In genomic region chr6:43627008-43627825, GRCh38 we compare ENCODE assay signal across 8 cellular contexts. TPM values are rescaled to one million over a fixed set of nuclear protein-coding genes. Genes with fewer than 3 reads are reported as not detected.
DNase-seq lines count a peak whose midpoint lies in the region; ATAC-seq and TF ChIP-seq lines count a peak whose summit lies in the region.

No MANE protein-coding gene starts in this region.

- CTCF ChIA-PET in IMR-90 (lab: Yijun Ruan, JAX), result no interaction called here

- no peaks in the 10 kb centered on the region for H3K27me3 ChIP-seq in IMR-90 (ENCODE audit: control insufficient read depth, insufficient read depth, low read length)
- no peaks in the 10 kb centered on the region for H3K27me3 ChIP-seq in esophagus (ENCODE audit: control insufficient read depth in 1 of 2, insufficient read depth in 2 of 2, low read length in 2 of 2)

- peak overlapping the region; percentile 97 for H3K56ac ChIP-seq in IMR-90 (ENCODE audit: extremely low read depth, insufficient read depth, low read length)

- peaks cover 41 to 64% of the 10 kb centered on the region in 2 experiments for H3K79me1 ChIP-seq in IMR-90 (ENCODE audit: low read depth in 1 of 2, low read length in 2 of 2)

- peak overlapping the region; percentile 96 for H3K9ac ChIP-seq in IMR-90 (ENCODE audit: low read depth, low read length)

- POLR2A ChIA-PET in IMR-90 (lab: Charles Lee; ENCODE audit: unreplicated experiment), result interaction anchor here (0.6 kb wide), 1 partner anchor 73 kb away, joined by 3 read pairs; no protein-coding TSS in a partner anchor

- TF ChIP-seq RAD21 in IMR-90 (IDR thresholded peaks at IDR 0.05; ENCODE audit: low read length), result no peak

- H3K4me1 ChIP-seq in IMR-90 (ENCODE audit: control insufficient read depth, insufficient read depth, low read length), result peaks cover 8% of the 10 kb centered on the region
- H3K4me1 ChIP-seq in esophagus (ENCODE audit: control insufficient read depth in 2 of 2, insufficient read depth in 2 of 2, low read length in 1 of 2), result peaks cover 0 to 3% of the 10 kb centered on the region in 2 donors

- peak overlapping the region; percentile 88 for H2BK15ac ChIP-seq in IMR-90 (ENCODE audit: low read depth, low read length)

- peak; percentile 89 for TF ChIP-seq POLR2A in IMR-90 (IDR thresholded peaks at IDR 0.05; ENCODE audit: low read depth, low read length)

- H2BK5ac ChIP-seq in IMR-90 (ENCODE audit: low read depth, low read length, poor library complexity, severe bottlenecking), result peak overlapping the region; percentile 85

- H3K36me3 ChIP-seq in IMR-90 (ENCODE audit: control insufficient read depth, insufficient read depth, low read length), result peaks cover 36% of the 10 kb centered on the region
- peaks cover 10 to 33% of the 10 kb centered on the region in 2 donors for H3K36me3 ChIP-seq in esophagus (ENCODE audit: control insufficient read depth in 2 of 2, insufficient read depth in 2 of 2, low read length in 1 of 2)

- peak overlapping the region; percentile 96 for H3K4me2 ChIP-seq in IMR-90 (ENCODE audit: low read depth, low read length)

- H2AK9ac ChIP-seq in IMR-90 (replicated peaks; ENCODE audit: low read depth, low read length, poor library complexity), result peak overlapping the region; percentile 90

- H2BK120ac ChIP-seq in IMR-90 (ENCODE audit: low read depth, low read length), result peak overlapping the region; percentile 94

- peak overlapping the region; percentile 99 for H2AK5ac ChIP-seq in IMR-90 (ENCODE audit: low read depth, low read length)

- BruUV-seq in IMR-90 (replicated peaks; lab: Mats Ljungman, UMichigan), result no TSS peak

- H3K9me1 ChIP-seq in IMR-90 (ENCODE audit: insufficient read depth, low read length), result peaks cover 27% of the 10 kb centered on the region

- H3K23ac ChIP-seq in IMR-90 (ENCODE audit: low read depth, low read length), result peak overlapping the region; percentile 98

- H3K4ac ChIP-seq in IMR-90 (ENCODE audit: low read depth, low read length), result peak overlapping the region; percentile 98

- no peaks in the 10 kb centered on the region for H4K20me1 ChIP-seq in IMR-90 (ENCODE audit: insufficient read depth, low read length)

- DNase-seq in DMS153 (lab: John Stamatoyannopoulos, UW) (peak; percentile 80), IMR-90 (peak; percentile 99), SW480 (ENCODE audit: low spot score) (peak; percentile 91), myocyte (ENCODE audit: low read depth) (peak; percentile 85), NCI-H524 treated with DMSO at 0.1 percent for 48 hours (lab: John Stamatoyannopoulos, UW) (no peak)
- no peak for DNase-seq in activated CD4-positive, alpha-beta T cell treated with anti-CD3 and anti-CD28 coated beads for 4 hours

- H3K4me3 ChIP-seq in IMR-90 (ENCODE audit: insufficient read depth, low read depth, low read length) (peak overlapping the region; percentile 23; the same call in 1 of the 2 replicates), esophagus (ENCODE audit: low read depth in 1 of 2, low read length in 2 of 2) (peak overlapping the region in 1 of 2 donors; percentile 84)

- WGBS in IMR-90 (ENCODE audit: extremely low coverage in 2 of 2, insufficient read length in 1 of 2), 2 experiments, result no CpG with 5 or more reads among the region's 5 CpGs
- WGBS in esophagus, 2 donors, result 62% methylated on average over 5 of the region's 5 CpGs

- H4K91ac ChIP-seq in IMR-90 (ENCODE audit: insufficient read depth, low read depth, low read length), result peak overlapping the region; percentile 94

- peak overlapping the region; percentile 90 for H3K18ac ChIP-seq in IMR-90 (ENCODE audit: low read depth, low read length)

- H3K27ac ChIP-seq in IMR-90 (ENCODE audit: insufficient read depth, low read length) (peak overlapping the region; percentile 99), esophagus (ENCODE audit: low read depth in 2 of 2, low read length in 1 of 2) (peak overlapping the region; percentile 60 to 94)

- H2AFZ ChIP-seq in IMR-90 (replicated peaks; ENCODE audit: low read length, poor library complexity), result peak overlapping the region; percentile 68

- H2BK20ac ChIP-seq in IMR-90 (ENCODE audit: low read depth, low read length), result peak overlapping the region; percentile 95

- intact Hi-C loops in IMR-90 (cut with micrococcal nuclease), result loop anchor here (5.0 kb wide), 1 partner anchor 145 kb away; the partner anchor contains the start of gene VEGFA

- H4K5ac ChIP-seq in IMR-90 (ENCODE audit: low read depth, low read length), result peak overlapping the region; percentile 91

- dilution Hi-C loops in IMR-90 (cut with HindIII; ENCODE audit: low sequenced_read_pairs, unreplicated experiment), result no loop called here

- ATAC-seq in IMR-90 (ENCODE audit: low read depth) (peak; percentile 24), HG03432 (IDR thresholded peaks at IDR 0.05; ENCODE audit: unreplicated experiment) (no peak)

- no peaks in the 10 kb centered on the region for H3K9me3 ChIP-seq in IMR-90 (ENCODE audit: control insufficient read depth, insufficient read depth, low read length)
- H3K9me3 ChIP-seq in esophagus (ENCODE audit: control insufficient read depth in 2 of 2, insufficient read depth in 1 of 2, low read depth in 1 of 2, low read length in 1 of 2), result no peaks in the 10 kb centered on the region

- no peak for TF ChIP-seq CTCF in IMR-90 (conservative IDR thresholded peaks at IDR 0.05; ENCODE audit: low read depth, low read length)

- H3K14ac ChIP-seq in IMR-90 (replicated peaks; ENCODE audit: low read depth, low read length), result peak overlapping the region; percentile 96

- peak overlapping the region; percentile 77 to 98 for H4K8ac ChIP-seq in IMR-90 (ENCODE audit: low read depth in 2 of 2, low read length in 2 of 2)

- in situ Hi-C loops in IMR-90 (cut with MboI; ENCODE audit: low sequenced_read_pairs), result no loop called here

TF ChIP-seq in IMR-90, 13 proteins besides CTCF, POLR2A, EP300 and RAD21 (continues in another document):
- no peak for TF ChIP-seq ELK1 (IDR thresholded peaks at IDR 0.05; ENCODE audit: borderline replicate concordance, low read depth, low read length)
- no peak for TF ChIP-seq FOS (IDR thresholded peaks at IDR 0.05; ENCODE audit: low read depth, low read length)
- TF ChIP-seq MAZ (IDR thresholded peaks at IDR 0.05; ENCODE audit: borderline replicate concordance, low read depth, low read length), result peak; percentile 45; the same call in 1 of the 2 replicates
- no peak for TF ChIP-seq MXI1 (IDR thresholded peaks at IDR 0.05; ENCODE audit: borderline replicate concordance, low read depth, low read length)
- no peak for TF ChIP-seq RFX5 (IDR thresholded peaks at IDR 0.05; ENCODE audit: low read depth, low read length)
- peak; percentile 15; the same call in 1 of the 2 replicates for TF ChIP-seq BHLHE40 (IDR thresholded peaks at IDR 0.05; ENCODE audit: low read depth, low read length)
- TF ChIP-seq SMC3 (IDR thresholded peaks at IDR 0.05; ENCODE audit: low read depth, low read length), result no peak
- TF ChIP-seq RCOR1 (IDR thresholded peaks at IDR 0.05; ENCODE audit: insufficient replicate concordance, low read length), result no peak
- TF ChIP-seq MAFK (IDR thresholded peaks at IDR 0.05; ENCODE audit: low read depth, low read length), result peak; percentile 49; the same call in 1 of the 2 replicates
- TF ChIP-seq NFE2L2 (IDR thresholded peaks at IDR 0.05; ENCODE audit: low read depth, low read length), result peak; percentile 54; the same call in 1 of the 2 replicates

RNA-seq across cellular contexts. Expression of gene GTPBP2, which starts 1.8 kb away (rescaled TPM):
- 34.2 and 38.4 TPM in 2 replicates for total RNA-seq in IMR-90 (2012; rRNA removed)
- polyA plus RNA-seq in IMR-90 (2012; rRNA removed), result 79.7 and 86.6 TPM in 2 replicates
- 30.1 and 40.2 TPM in 2 replicates for polyA plus RNA-seq in IMR-90 (2012; cell fraction: cytosol; rRNA removed)
- 470 and 640 TPM in 2 replicates for polyA plus RNA-seq in IMR-90 (2012; cell fraction: nucleus; rRNA removed; ENCODE audit: low replicate concordance)
- polyA plus RNA-seq in esophagus, result 10 to 100 TPM; 62.2 to 76.8 TPM
- total RNA-seq in myocyte, result 33.6 and 35.9 TPM in 2 replicates
- 107 TPM for polyA plus RNA-seq in myocyte (2012)

RNA-seq across cellular contexts. Expression of gene MAD2L1BP, which starts 8.4 kb away (rescaled TPM):
- 28.1 and 31.1 TPM in 2 replicates for total RNA-seq in IMR-90 (2012; rRNA removed)
- 40.4 and 50.2 TPM in 2 replicates for polyA plus RNA-seq in IMR-90 (2012; rRNA removed)
- polyA plus RNA-seq in IMR-90 (2012; cell fraction: cytosol; rRNA removed), result 20.9 and 32.3 TPM in 2 replicates
- polyA plus RNA-seq in IMR-90 (2012; cell fraction: nucleus; rRNA removed; ENCODE audit: low replicate concordance), result 22.5 and 23.5 TPM in 2 replicates
- 10 to 100 TPM; 10.1 to 23.6 TPM for polyA plus RNA-seq in esophagus
- 18.1 and 35.3 TPM in 2 replicates for total RNA-seq in myocyte
- polyA plus RNA-seq in myocyte (2012), result 24.5 TPM

RNA-seq across cellular contexts. Expression of gene RSPH9, which starts 17.6 kb away (rescaled TPM):
- total RNA-seq in IMR-90 (2012; rRNA removed), result under 0.01 and 0.18 TPM in 2 replicates
- polyA plus RNA-seq in IMR-90 (2012; rRNA removed), result 0.21 and 0.24 TPM in 2 replicates
- 0.34 and 0.38 TPM in 2 replicates for polyA plus RNA-seq in IMR-90 (2012; cell fraction: cytosol; rRNA removed)
- 0.14 and 0.24 TPM in 2 replicates for polyA plus RNA-seq in IMR-90 (2012; cell fraction: nucleus; rRNA removed; ENCODE audit: low replicate concordance)
- under 1 TPM; 0.14 to 0.16 TPM for polyA plus RNA-seq in esophagus
- total RNA-seq in myocyte, result not detected in 2 replicates
- polyA plus RNA-seq in myocyte (2012), result 0.30 TPM

RNA-seq across cellular contexts. Expression of gene POLH, which starts 51.2 kb away (rescaled TPM):
- 25.8 and 26.0 TPM in 2 replicates for total RNA-seq in IMR-90 (2012; rRNA removed)
- 13.1 and 13.3 TPM in 2 replicates for polyA plus RNA-seq in IMR-90 (2012; rRNA removed)
- 4.7 and 6.3 TPM in 2 replicates for polyA plus RNA-seq in IMR-90 (2012; cell fraction: cytosol; rRNA removed)
- polyA plus RNA-seq in IMR-90 (2012; cell fraction: nucleus; rRNA removed; ENCODE audit: low replicate concordance), result 3.2 and 14.1 TPM in 2 replicates
- polyA plus RNA-seq in esophagus, result 1 to 10 TPM; 3.5 to 5.0 TPM
- total RNA-seq in myocyte, result 21.8 and 26.7 TPM in 2 replicates
- polyA plus RNA-seq in myocyte (2012), result 20.8 TPM

RNA-seq across cellular contexts. Expression of gene XPO5, which starts 51.4 kb away (rescaled TPM):
- total RNA-seq in IMR-90 (2012; rRNA removed) (30.0 and 30.1 TPM in 2 replicates), myocyte (33.4 and 34.1 TPM in 2 replicates)
- polyA plus RNA-seq in IMR-90 (2012; rRNA removed) (27.3 and 29.0 TPM in 2 replicates), esophagus (10 to 100 TPM; 10.1 to 14.3 TPM)
- polyA plus RNA-seq in IMR-90 (2012; cell fraction: cytosol; rRNA removed), result 7.0 and 15.6 TPM in 2 replicates
- polyA plus RNA-seq in IMR-90 (2012; cell fraction: nucleus; rRNA removed; ENCODE audit: low replicate concordance), result 25.4 and 42.1 TPM in 2 replicates
- 31.6 TPM for polyA plus RNA-seq in myocyte (2012)

Comparison
In these comparisons a context has a peak if more than half of its experiments do, and no peak if none do; other contexts are left out.
1. DNase-seq: peak in DMS153 (single experiment), IMR-90 (single experiment), SW480 (single experiment) and myocyte (single experiment); none in NCI-H524 treated with DMSO at 0.1 percent for 48 hours (single experiment) and activated CD4-positive, alpha-beta T cell treated with anti-CD3 and anti-CD28 coated beads for 4 hours (0 of 2).